ENCODE assay signal across 25 cellular contexts in the genomic region with DNA sequence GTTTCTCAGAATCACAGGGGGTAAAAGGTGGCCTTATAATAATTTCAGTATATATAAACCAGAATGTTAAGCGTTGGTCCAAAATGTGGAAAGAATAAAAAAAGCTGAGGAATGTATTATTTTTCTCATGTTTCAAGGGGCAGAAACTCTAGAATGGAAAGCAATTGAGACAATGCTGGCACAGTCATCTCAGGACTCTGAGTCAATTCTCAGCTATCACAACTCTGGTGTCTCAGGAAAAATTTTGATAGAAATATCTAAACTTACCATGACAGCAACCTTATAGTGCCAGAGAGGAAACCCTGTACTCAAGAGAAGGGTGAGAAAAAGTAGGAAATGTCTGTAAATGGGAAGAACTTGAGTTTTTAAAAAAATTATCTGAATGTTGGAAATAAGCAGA.
DNase-seq lines count a peak whose midpoint lies in the region; ATAC-seq, FAIRE-seq and TF ChIP-seq lines count a peak whose summit lies in the region.
"Had no signal": no experiment of that assay in that cellular context is flagged by ENCODE, and none has a peak within 500 bp of the region (broad histone marks: within the 10 kb centered on the region; RNA-seq: fewer than 3 reads in every experiment).

No MANE protein-coding gene starts in this region.

- H3K27ac ChIP-seq in SK-N-SH (ENCODE audit: low read depth in 2 of 2, low read length in 1 of 2) (peak overlapping the region in 1 of 2 experiments; percentile 25; a peak in 1 of 4 replicates), GM12878 (ENCODE audit: control insufficient read depth, insufficient read depth) (no peak overlapping the region), endothelial cell of umbilical vein (ENCODE audit: insufficient read depth, low read depth, low read length) (no peak overlapping the region)
- H3K27ac ChIP-seq: 22Rv1; BLaER1 treated with 17β-estradiol and CSF1 and Interleukin-3, amounts not matched to agents 10 nM and 100 nM; GM23248 had no signal

- ATAC-seq in SK-N-SH treated with all-trans-retinoic acid at 6 μM for 48 hours (peak; percentile 76), GM12878 (peak; percentile 29; the same call in 1 of the 3 replicates), HG03095 (IDR thresholded peaks at IDR 0.05; ENCODE audit: unreplicated experiment) (no peak)

- H3K9me3 ChIP-seq in SK-N-SH (no peaks in the 10 kb centered on the region), GM12878 (replicated peaks; ENCODE audit: control insufficient read depth, insufficient read depth, low read length) (no peaks in the 10 kb centered on the region; the same call in 2 of the 3 replicates), endothelial cell of umbilical vein (replicated peaks; ENCODE audit: control insufficient read depth, insufficient read depth, low read length) (no peaks in the 10 kb centered on the region)
- H3K9me3 ChIP-seq: BE2C had no signal

- H3K9me1 ChIP-seq in endothelial cell of umbilical vein (replicated peaks; ENCODE audit: control insufficient read depth, extremely low read depth, insufficient read depth, low read length) = no peaks in the 10 kb centered on the region

- no peak overlapping the region for H3K4me3 ChIP-seq in SK-N-SH (ENCODE audit: low read depth in 2 of 2, low read length in 1 of 2)
- no peak overlapping the region for H3K4me3 ChIP-seq in GM12878
- no peak overlapping the region for H3K4me3 ChIP-seq in endothelial cell of umbilical vein (replicated peaks in 1 of 3; ENCODE audit: insufficient read depth in 1 of 3, low read depth in 1 of 3, low read length in 3 of 3)
- H3K4me3 ChIP-seq: BLaER1 treated with 17β-estradiol and CSF1 and Interleukin-3, amounts not matched to agents 10 nM and 100 nM; GM23248 had no signal

- H3K9ac ChIP-seq in SK-N-SH = no peak overlapping the region
- no peak overlapping the region for H3K9ac ChIP-seq in GM12878 (ENCODE audit: control insufficient read depth, insufficient read depth, low read length)
- no peak overlapping the region for H3K9ac ChIP-seq in endothelial cell of umbilical vein (replicated peaks; ENCODE audit: extremely low read depth, insufficient read depth, low read length)
- H3K9ac ChIP-seq: BLaER1 treated with 17β-estradiol and CSF1 and Interleukin-3, amounts not matched to agents 10 nM and 100 nM; GM23248 had no signal

- H3K36me3 ChIP-seq in SK-N-SH (replicated peaks in 1 of 2; ENCODE audit: control insufficient read depth in 1 of 2, insufficient read depth in 2 of 2, low read length in 1 of 2) = no peaks in the 10 kb centered on the region
- no peaks in the 10 kb centered on the region for H3K36me3 ChIP-seq in GM12878 (ENCODE audit: control insufficient read depth in 2 of 2, insufficient read depth in 2 of 2, low read length in 1 of 2)
- no peaks in the 10 kb centered on the region for H3K36me3 ChIP-seq in endothelial cell of umbilical vein (ENCODE audit: control insufficient read depth in 2 of 2, extremely low read depth in 1 of 2, insufficient read depth in 2 of 2, low read length in 2 of 2)
- H3K36me3 ChIP-seq: BE2C; BLaER1 treated with 17β-estradiol and CSF1 and Interleukin-3, amounts not matched to agents 10 nM and 100 nM had no signal

- H4K20me1 ChIP-seq in SK-N-SH (ENCODE audit: insufficient read depth) (no peaks in the 10 kb centered on the region), GM12878 (ENCODE audit: control insufficient read depth, insufficient read depth) (no peaks in the 10 kb centered on the region), endothelial cell of umbilical vein (replicated peaks; ENCODE audit: control insufficient read depth, extremely low read depth, insufficient read depth, low read length) (no peaks in the 10 kb centered on the region)
- H4K20me1 ChIP-seq: BLaER1 treated with 17β-estradiol and CSF1 and Interleukin-3, amounts not matched to agents 10 nM and 100 nM had no signal

- POLR2A ChIA-PET in SK-N-SH (lab: Yijun Ruan, JAX) (no interaction called here), GM12878 (lab: Charles Lee) (no interaction called here), endothelial cell of umbilical vein (lab: Charles Lee) (no interaction called here)

- BruUV-seq in GM12878 (replicated peaks; lab: Mats Ljungman, UMichigan) (no TSS peak), endothelial cell of umbilical vein (replicated peaks; lab: Mats Ljungman, UMichigan) (no TSS peak)

- TF ChIP-seq RAD21 in SK-N-SH (IDR thresholded peaks at IDR 0.05; ENCODE audit: low read length) = no peak
- no peak for TF ChIP-seq RAD21 in GM12878 (IDR thresholded peaks at IDR 0.05; ENCODE audit: insufficient read depth, low read depth, low read length)

- dilution Hi-C loops in endothelial cell of umbilical vein (cut with MboI; ENCODE audit: extremely low pct_ligation_motif_present, low sequenced_read_pairs) = no loop called here

- TF ChIP-seq CTCF in SK-N-SH (IDR thresholded peaks at IDR 0.05) (no peak), GM12878 (IDR thresholded peaks at IDR 0.05 in 2 of 3, conservative IDR thresholded peaks at IDR 0.05 in 1 of 3; ENCODE audit: control insufficient read depth in 2 of 3, extremely low read depth in 1 of 3, insufficient read depth in 1 of 3, low read depth in 3 of 3, low read length in 3 of 3) (no peak), endothelial cell of umbilical vein (IDR thresholded peaks at IDR 0.05; ENCODE audit: extremely low read depth in 1 of 2, insufficient read depth in 1 of 2, low read depth in 1 of 2, low read length in 2 of 2) (no peak)

- CTCF ChIA-PET in SK-N-SH (lab: Yijun Ruan, JAX) (interaction anchor here (0.5 kb wide), 1 partner anchor 117 kb away, joined by 3 read pairs; no protein-coding TSS in a partner anchor), GM12878 (lab: Yijun Ruan, JAX) (interaction anchor here (1.3 kb wide), 1 partner anchor 16 kb away, joined by 3 read pairs; no protein-coding TSS in a partner anchor), endothelial cell of umbilical vein (lab: Charles Lee) (interaction anchor here (1.3 to 2.9 kb wide), 4 partner anchors 9 to 12 kb away, joined by 3 to 10 read pairs (median 4); no protein-coding TSS in a partner anchor)

- SMC1A ChIA-PET in GM12878 (lab: Charles Lee; ENCODE audit: uncharacterized antibody, unreplicated experiment) = interaction anchor here (2.2 kb wide), 1 partner anchor 12 kb away, joined by 6 read pairs; no protein-coding TSS in a partner anchor

- RAD21 ChIA-PET in GM12878 (lab: Charles Lee; ENCODE audit: unreplicated experiment) = no interaction called here

- WGBS in SK-N-SH (ENCODE audit: low lambda C conversion rate) = 60% methylated on average over 1 of the region's 1 CpG
- WGBS in GM12878 (ENCODE audit: insufficient coverage, insufficient replicate concordance, low lambda C conversion rate, missing lambda C conversion rate) = 0% methylated on average over 1 of the region's 1 CpG

- H3K9me2 ChIP-seq in SK-N-SH = no peaks in the 10 kb centered on the region

- no peaks in the 10 kb centered on the region for H3K27me3 ChIP-seq in SK-N-SH (ENCODE audit: insufficient read depth)
- H3K27me3 ChIP-seq in GM12878 (replicated peaks in 1 of 2; ENCODE audit: control insufficient read depth in 2 of 2, insufficient read depth in 2 of 2, low read length in 1 of 2) = no peaks in the 10 kb centered on the region
- no peaks in the 10 kb centered on the region for H3K27me3 ChIP-seq in endothelial cell of umbilical vein (ENCODE audit: control insufficient read depth in 2 of 2, insufficient read depth in 2 of 2, low read length in 2 of 2)
- H3K27me3 ChIP-seq: BE2C; BLaER1 treated with 17β-estradiol and CSF1 and Interleukin-3, amounts not matched to agents 10 nM and 100 nM had no signal

- H3K4me1 ChIP-seq in SK-N-SH (ENCODE audit: control insufficient read depth in 1 of 2, insufficient read depth in 2 of 2, low read depth in 1 of 2, low read length in 1 of 2) (no peaks in the 10 kb centered on the region; a peak in 1 of 4 replicates), GM12878 (ENCODE audit: control insufficient read depth, insufficient read depth, low read length) (no peaks in the 10 kb centered on the region), endothelial cell of umbilical vein (ENCODE audit: control insufficient read depth, extremely low read depth, insufficient read depth, low read length) (no peaks in the 10 kb centered on the region)
- H3K4me1 ChIP-seq: BE2C had no signal

- DNase-seq in SK-N-SH (no peak), GM12878 (ENCODE audit: low read depth, low spot score) (no peak), endothelial cell of umbilical vein (ENCODE audit: low read depth, low spot score) (no peak), middle frontal gyrus (ENCODE audit: extremely low spot score, low spot score) (no peak)
- DNase-seq: ACHN; AML-193; BE2C; CD4-positive, alpha-beta T cell; CD8-positive, alpha-beta memory T cell; DMS 273 treated with DMSO at 0.1 percent for 48 hours; DMS79; EL; GDM1; GM23248; H7; HCEC 1CT had no signal

- no peak overlapping the region for H2AFZ ChIP-seq in SK-N-SH (ENCODE audit: low read depth)
- H2AFZ ChIP-seq in GM12878 (ENCODE audit: control insufficient read depth, low read depth, low read length) = no peak overlapping the region
- H2AFZ ChIP-seq in endothelial cell of umbilical vein (ENCODE audit: low read depth, low read length) = no peak overlapping the region
- H2AFZ ChIP-seq: GM23248 had no signal

- H3F3A ChIP-seq in SK-N-SH (replicated peaks; ENCODE audit: insufficient read depth) = no peaks in the 10 kb centered on the region

- H3K79me2 ChIP-seq in SK-N-SH (ENCODE audit: insufficient read depth) (no peaks in the 10 kb centered on the region), GM12878 (ENCODE audit: control insufficient read depth, insufficient read depth, low read length) (no peaks in the 10 kb centered on the region), endothelial cell of umbilical vein (ENCODE audit: control insufficient read depth, insufficient read depth, low read length) (no peaks in the 10 kb centered on the region)

- FAIRE-seq in GM12878 (lab: Jason Lieb, UNC) (no peak), endothelial cell of umbilical vein (lab: Jason Lieb, UNC) (peak; percentile 35)
- FAIRE-seq: A204.1, D721Med, GM12891, GM18507, H1 had no signal

- intact Hi-C loops in GM12878 (cut with micrococcal nuclease; ENCODE audit: unreplicated experiment) = no loop called here
- intact Hi-C loops in endothelial cell of umbilical vein (cut with micrococcal nuclease) = no loop called here

- no peak overlapping the region for H3K4me2 ChIP-seq in SK-N-SH
- H3K4me2 ChIP-seq in GM12878 (ENCODE audit: control insufficient read depth, insufficient read depth) = no peak overlapping the region
- no peak overlapping the region for H3K4me2 ChIP-seq in endothelial cell of umbilical vein (ENCODE audit: insufficient read depth, low read length)
- H3K4me2 ChIP-seq: BLaER1 treated with 17β-estradiol and CSF1 and Interleukin-3, amounts not matched to agents 10 nM and 100 nM had no signal

- in situ Hi-C loops in GM12878 (cut with MboI) = no loop called here

- TF ChIP-seq POLR2A in GM12878 (IDR thresholded peaks at IDR 0.05; ENCODE audit: low read depth, low read length) (no peak), endothelial cell of umbilical vein (IDR thresholded peaks at IDR 0.05; ENCODE audit: low read depth, low read length) (no peak)

- TF ChIP-seq EP300 in SK-N-SH (IDR thresholded peaks at IDR 0.05; ENCODE audit: borderline replicate concordance in 1 of 2, low read depth in 1 of 2, low read length in 1 of 2) (no peak), GM12878 (IDR thresholded peaks at IDR 0.05; ENCODE audit: borderline replicate concordance in 1 of 2, control insufficient read depth in 1 of 2, low read depth in 2 of 2, low read length in 2 of 2) (no peak)

TF ChIP-seq in endothelial cell of umbilical vein, 7 proteins besides CTCF, POLR2A, EP300 and RAD21 (continues in another document):
- TF ChIP-seq POLR2AphosphoS5 (IDR thresholded peaks at IDR 0.05; ENCODE audit: insufficient read depth, low read depth, low read length) = no peak
